Comparison of ENCODE assay signal across 1 cellular context in genomic region chr11:117107701-117108590, GRCh38.
TF ChIP-seq lines count a peak whose summit lies in the region.

No MANE protein-coding gene starts in this region.

TF ChIP-seq in H1, 55 proteins besides CTCF, POLR2A, EP300 and RAD21:
- TF ChIP-seq JUND (IDR thresholded peaks at IDR 0.05; ENCODE audit: low read length) (no peak), MAX (IDR thresholded peaks at IDR 0.05) (no peak), POLR2AphosphoS5 (IDR thresholded peaks at IDR 0.05; ENCODE audit: low read depth, low read length) (no peak), CEBPB (IDR thresholded peaks at IDR 0.05; ENCODE audit: low read depth, low read length) (peak; percentile 56; the same call in 1 of the 2 replicates), MAFK (IDR thresholded peaks at IDR 0.05; ENCODE audit: low read depth, low read length) (peak; percentile 14; the same call in 1 of the 2 replicates), EZH2 (IDR thresholded peaks at IDR 0.05; ENCODE audit: low read depth, low read length, severe bottlenecking) (no peak), RNF2 (IDR thresholded peaks at IDR 0.05; ENCODE audit: borderline replicate concordance, low read depth, low read length, missing control alignments, poor library complexity, severe bottlenecking) (no peak), SP2 (IDR thresholded peaks at IDR 0.05; ENCODE audit: low read length) (no peak), PHF8 (conservative IDR thresholded peaks at IDR 0.05; ENCODE audit: low read depth, low read length) (no peak), ZNF274 (IDR thresholded peaks at IDR 0.05; ENCODE audit: borderline replicate concordance, extremely low read depth, low read length) (no peak), FOSL1 (IDR thresholded peaks at IDR 0.05; ENCODE audit: insufficient read depth, low read depth, low read length) (no peak)
- TF ChIP-seq, protein P1, sequence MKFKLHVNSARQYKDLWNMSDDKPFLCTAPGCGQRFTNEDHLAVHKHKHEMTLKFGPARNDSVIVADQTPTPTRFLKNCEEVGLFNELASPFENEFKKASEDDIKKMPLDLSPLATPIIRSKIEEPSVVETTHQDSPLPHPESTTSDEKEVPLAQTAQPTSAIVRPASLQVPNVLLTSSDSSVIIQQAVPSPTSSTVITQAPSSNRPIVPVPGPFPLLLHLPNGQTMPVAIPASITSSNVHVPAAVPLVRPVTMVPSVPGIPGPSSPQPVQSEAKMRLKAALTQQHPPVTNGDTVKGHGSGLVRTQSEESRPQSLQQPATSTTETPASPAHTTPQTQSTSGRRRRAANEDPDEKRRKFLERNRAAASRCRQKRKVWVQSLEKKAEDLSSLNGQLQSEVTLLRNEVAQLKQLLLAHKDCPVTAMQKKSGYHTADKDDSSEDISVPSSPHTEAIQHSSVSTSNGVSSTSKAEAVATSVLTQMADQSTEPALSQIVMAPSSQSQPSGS (IDR thresholded peaks at IDR 0.05; ENCODE audit: low read length) = no peak
